1 cellular context compared by ENCODE assay signal in genomic region chr4:82786004-82786400, GRCh38.
TF ChIP-seq lines count a peak whose summit lies in the region.

No MANE protein-coding gene starts in this region.

TF ChIP-seq in K562, 482 proteins besides CTCF, POLR2A, EP300 and RAD21 (continued from another document):
- TF ChIP-seq, protein P1, sequence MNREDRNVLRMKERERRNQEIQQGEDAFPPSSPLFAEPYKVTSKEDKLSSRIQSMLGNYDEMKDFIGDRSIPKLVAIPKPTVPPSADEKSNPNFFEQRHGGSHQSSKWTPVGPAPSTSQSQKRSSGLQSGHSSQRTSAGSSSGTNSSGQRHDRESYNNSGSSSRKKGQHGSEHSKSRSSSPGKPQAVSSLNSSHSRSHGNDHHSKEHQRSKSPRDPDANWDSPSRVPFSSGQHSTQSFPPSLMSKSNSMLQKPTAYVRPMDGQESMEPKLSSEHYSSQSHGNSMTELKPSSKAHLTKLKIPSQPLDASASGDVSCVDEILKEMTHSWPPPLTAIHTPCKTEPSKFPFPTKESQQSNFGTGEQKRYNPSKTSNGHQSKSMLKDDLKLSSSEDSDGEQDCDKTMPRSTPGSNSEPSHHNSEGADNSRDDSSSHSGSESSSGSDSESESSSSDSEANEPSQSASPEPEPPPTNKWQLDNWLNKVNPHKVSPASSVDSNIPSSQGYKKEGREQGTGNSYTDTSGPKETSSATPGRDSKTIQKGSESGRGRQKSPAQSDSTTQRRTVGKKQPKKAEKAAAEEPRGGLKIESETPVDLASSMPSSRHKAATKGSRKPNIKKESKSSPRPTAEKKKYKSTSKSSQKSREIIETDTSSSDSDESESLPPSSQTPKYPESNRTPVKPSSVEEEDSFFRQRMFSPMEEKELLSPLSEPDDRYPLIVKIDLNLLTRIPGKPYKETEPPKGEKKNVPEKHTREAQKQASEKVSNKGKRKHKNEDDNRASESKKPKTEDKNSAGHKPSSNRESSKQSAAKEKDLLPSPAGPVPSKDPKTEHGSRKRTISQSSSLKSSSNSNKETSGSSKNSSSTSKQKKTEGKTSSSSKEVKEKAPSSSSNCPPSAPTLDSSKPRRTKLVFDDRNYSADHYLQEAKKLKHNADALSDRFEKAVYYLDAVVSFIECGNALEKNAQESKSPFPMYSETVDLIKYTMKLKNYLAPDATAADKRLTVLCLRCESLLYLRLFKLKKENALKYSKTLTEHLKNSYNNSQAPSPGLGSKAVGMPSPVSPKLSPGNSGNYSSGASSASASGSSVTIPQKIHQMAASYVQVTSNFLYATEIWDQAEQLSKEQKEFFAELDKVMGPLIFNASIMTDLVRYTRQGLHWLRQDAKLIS (CRISPR knock-in tag; IDR thresholded peaks at IDR 0.05): no peak
- TF ChIP-seq HMG20B (CRISPR knock-in tag; IDR thresholded peaks at IDR 0.05): no peak
- no peak for TF ChIP-seq GABPA (tag; conservative IDR thresholded peaks at IDR 0.05; ENCODE audit: low read depth)
